8 cellular contexts compared by ENCODE assay signal in genomic region chr3:186567072-186567921, GRCh38. TPM values are rescaled to one million over a fixed set of nuclear protein-coding genes. Genes with fewer than 3 reads are reported as not detected.
DNase-seq lines count a peak whose midpoint lies in the region; ATAC-seq, FAIRE-seq and TF ChIP-seq lines count a peak whose summit lies in the region.

TBCCD1 (minus strand) TSS chr3:186567339; CDS start chr3:186564329, 3,010 bp downstream.

- H2BK120ac ChIP-seq in trophoblast cell (ENCODE audit: insufficient read depth, low read length, poor library complexity): peak within 1 kb of the TSS; percentile 58

- peak within 1 kb of the TSS; percentile 94 for H3K14ac ChIP-seq in trophoblast cell (ENCODE audit: low read length)

- H3K4me2 ChIP-seq in trophoblast cell (ENCODE audit: low read length): peak within 1 kb of the TSS; percentile 99

- no peak within 1 kb of the TSS for H3K23ac ChIP-seq in trophoblast cell (ENCODE audit: low read length)

- POLR2A ChIA-PET in T-cell (lab: Charles Lee): interaction anchor here in 1 of 2 donors (0.6 kb wide), 1 partner anchor 194 kb away, joined by 9 read pairs; no protein-coding TSS in a partner anchor

- H3K4me3 Mint-ChIP-seq in T-cell: peak within 1 kb of the TSS; percentile 82 to 90 (median 87)

- peak; percentile 77 for DNase-seq in GM12891 (ENCODE audit: insufficient read length, low spot score)
- peak; percentile 75 for DNase-seq in NCI-H1417 treated with DMSO at 0.1 percent for 48 hours (lab: John Stamatoyannopoulos, UW)
- DNase-seq in T-cell: peak; percentile 84 to 99 (median 92)
- DNase-seq in cardiac septum (ENCODE audit: low spot score): peak; percentile 97
- peak; percentile 88 to 96 for DNase-seq in trophoblast cell
- peak; percentile 76 to 81 for DNase-seq in tibial nerve (ENCODE audit: low spot score in 2 of 2)

- H4K8ac ChIP-seq in trophoblast cell (ENCODE audit: low read depth, low read length): peak within 1 kb of the TSS; percentile 96

- ATAC-seq in HG02763 (IDR thresholded peaks at IDR 0.05; ENCODE audit: unreplicated experiment) (peak; percentile 39), T-cell (replicated peaks in 1 of 4) (peak; percentile 54 to 71 (median 65))

- 0 to 1% (median 0%) methylated on average over 65 to 66 of the region's 66 CpGs for WGBS in adipose tissue, 3 donors
- no CpG with 5 or more reads among the region's 66 CpGs for WGBS in trophoblast cell (ENCODE audit: extremely low coverage, insufficient coverage, insufficient read length)
- 0 to 1% methylated on average over 27 to 48 of the region's 66 CpGs for WGBS in tibial nerve, 2 donors

- peak within 1 kb of the TSS; percentile 94 to 98 for H3K27ac Mint-ChIP-seq in T-cell

- peak within 1 kb of the TSS; percentile 94 for H4K12ac ChIP-seq in trophoblast cell (ENCODE audit: low read depth, low read length)

- H3K9ac ChIP-seq in trophoblast cell (ENCODE audit: low read length): peak within 1 kb of the TSS; percentile 89

- peak within 1 kb of the TSS; percentile 92 for H2BK5ac ChIP-seq in trophoblast cell (ENCODE audit: low read depth, low read length, poor library complexity)

- FAIRE-seq in GM12891 (lab: Jason Lieb, UNC): peak; percentile 97

- peaks cover 7% of the 10 kb centered on the region for H3K79me1 ChIP-seq in trophoblast cell (ENCODE audit: low read length)

- peaks cover 11% of the 10 kb centered on the region for H3K79me2 ChIP-seq in trophoblast cell (ENCODE audit: control insufficient read depth, insufficient read depth, low read length, poor library complexity)

- peaks cover 5% of the 10 kb centered on the region for H3K9me3 ChIP-seq in trophoblast cell (ENCODE audit: insufficient read depth, low read depth, low read length)
- H3K9me3 ChIP-seq in tibial nerve: no peaks in the 10 kb centered on the region

- peaks cover 3 to 9% of the 10 kb centered on the region in 2 experiments for H3K4me1 ChIP-seq in trophoblast cell (ENCODE audit: control insufficient read depth in 1 of 2, insufficient read depth in 2 of 2, low read length in 2 of 2)
- H3K4me1 ChIP-seq in tibial nerve: peaks cover 0 to 77% (median 21%) of the 10 kb centered on the region in 4 donors

- H4K91ac ChIP-seq in trophoblast cell (ENCODE audit: low read depth, low read length): peak within 1 kb of the TSS; percentile 87

- intact Hi-C loops in cardiac septum (cut with DNase I): loop anchor here (5.0 to 10.0 kb wide), 2 partner anchors 462 to 630 kb away; partner anchors contain the start of genes ETV5 and TRA2B

- peak within 1 kb of the TSS; percentile 68 for H3K4ac ChIP-seq in trophoblast cell (ENCODE audit: low read depth, low read length)

- H3K27ac ChIP-seq in adipose tissue (ENCODE audit: low read depth, low read length) (peak within 1 kb of the TSS; percentile 29), trophoblast cell (ENCODE audit: low read depth, low read length) (peak within 1 kb of the TSS; percentile 84), tibial nerve (peak within 1 kb of the TSS; percentile 56 to 93 (median 86))

- TF ChIP-seq CTCF in tibial nerve (IDR thresholded peaks at IDR 0.05): no peak

- TF ChIP-seq POLR2A in GM12891 (IDR thresholded peaks at IDR 0.05; ENCODE audit: low read depth, low read length) (peak; percentile 97), tibial nerve (IDR thresholded peaks at IDR 0.05) (peak; percentile 87 to 92)

- H2AFZ ChIP-seq in trophoblast cell (ENCODE audit: insufficient read depth, low read length, poor library complexity): peak within 1 kb of the TSS; percentile 96

- peaks cover 73 to 78% (median 77%) of the 10 kb centered on the region in 3 donors for H3K4me1 Mint-ChIP-seq in T-cell

- peak in 1 of 2 donors; percentile 89 for TF ChIP-seq EP300 in tibial nerve (IDR thresholded peaks at IDR 0.05)

- CTCF ChIA-PET in T-cell (lab: Charles Lee): interaction anchor here in 1 of 2 donors (0.9 to 1.9 kb wide), 3 partner anchors 27 to 624 kb away, joined by 4 to 5 read pairs (median 5); no protein-coding TSS in a partner anchor

- peaks cover 11% of the 10 kb centered on the region for H3K36me3 Mint-ChIP-seq in T-cell

- no peak within 1 kb of the TSS for H2BK12ac ChIP-seq in trophoblast cell (ENCODE audit: low read length)

- peak within 1 kb of the TSS; percentile 94 for H3K18ac ChIP-seq in trophoblast cell (ENCODE audit: low read length)

- peak within 1 kb of the TSS; percentile 83 for H2AK5ac ChIP-seq in trophoblast cell (ENCODE audit: low read length)

- H3K27me3 ChIP-seq in trophoblast cell (ENCODE audit: insufficient read depth, low read length): no peaks in the 10 kb centered on the region
- H3K27me3 ChIP-seq in tibial nerve: no peaks in the 10 kb centered on the region

- H3K4me3 ChIP-seq in trophoblast cell (ENCODE audit: low read depth, low read length) (peak within 1 kb of the TSS; percentile 94), tibial nerve (peak within 1 kb of the TSS; percentile 77 to 92 (median 86))

- H3K9me3 Mint-ChIP-seq in T-cell: no peaks in the 10 kb centered on the region

- H3K27me3 Mint-ChIP-seq in T-cell: no peaks in the 10 kb centered on the region

- peaks cover 0 to 1% of the 10 kb centered on the region in 2 experiments for H3K36me3 ChIP-seq in trophoblast cell (ENCODE audit: control insufficient read depth in 1 of 2, insufficient read depth in 2 of 2, low read length in 2 of 2)
- H3K36me3 ChIP-seq in tibial nerve: peaks cover 0 to 5% (median 0%) of the 10 kb centered on the region in 3 donors

TF ChIP-seq in GM12891, 5 proteins besides CTCF, POLR2A, EP300 and RAD21:
- TF ChIP-seq PAX5 (IDR thresholded peaks at IDR 0.05; ENCODE audit: insufficient read depth, low read length, severe bottlenecking) (peak; percentile 84), SPI1 (IDR thresholded peaks at IDR 0.05; ENCODE audit: low read depth, low read length) (no peak), POU2F2 (IDR thresholded peaks at IDR 0.05; ENCODE audit: low read depth, low read length) (peak; percentile 52), TAF1 (IDR thresholded peaks at IDR 0.05; ENCODE audit: low read depth, low read length) (peak; percentile 91), POLR2AphosphoS5 (IDR thresholded peaks at IDR 0.05; ENCODE audit: low read depth, low read length) (peak; percentile 94)
TF ChIP-seq in GM12891: peak in this region for 4.

RNA-seq across cellular contexts. Expression of gene TBCCD1, which starts in this region (rescaled TPM):
- polyA plus RNA-seq in GM12891 (2012; ENCODE audit: low read depth, missing spikeins): 4.4 TPM
- 10 to 100 TPM; 16.1 to 17.4 (median 16.5) TPM for total RNA-seq in T-cell
- polyA plus RNA-seq in adipose tissue: 1 to 10 TPM; 3.5 to 9.8 (median 6.8) TPM
- 7.8 TPM for total RNA-seq in cardiac septum
- polyA plus RNA-seq in trophoblast cell (2013): 7.3 and 7.6 TPM in 2 replicates
- 10 to 100 TPM; 10.5 to 17.0 (median 11.4) TPM for total RNA-seq in tibial nerve

Comparison
In these comparisons a context has a peak if more than half of its experiments do, and no peak if none do; other contexts are left out.
1. Peak in every context shown above with its lines: DNase-seq, ATAC-seq, H3K4me3 ChIP-seq and H3K27ac ChIP-seq.
2. H3K27ac ChIP-seq: peak in every context shown above with its lines; median percentile 86 in tibial nerve; 84 in trophoblast cell; 29 in adipose tissue.